Comparison of ENCODE assay signal across 21 cellular contexts in the genomic region with DNA sequence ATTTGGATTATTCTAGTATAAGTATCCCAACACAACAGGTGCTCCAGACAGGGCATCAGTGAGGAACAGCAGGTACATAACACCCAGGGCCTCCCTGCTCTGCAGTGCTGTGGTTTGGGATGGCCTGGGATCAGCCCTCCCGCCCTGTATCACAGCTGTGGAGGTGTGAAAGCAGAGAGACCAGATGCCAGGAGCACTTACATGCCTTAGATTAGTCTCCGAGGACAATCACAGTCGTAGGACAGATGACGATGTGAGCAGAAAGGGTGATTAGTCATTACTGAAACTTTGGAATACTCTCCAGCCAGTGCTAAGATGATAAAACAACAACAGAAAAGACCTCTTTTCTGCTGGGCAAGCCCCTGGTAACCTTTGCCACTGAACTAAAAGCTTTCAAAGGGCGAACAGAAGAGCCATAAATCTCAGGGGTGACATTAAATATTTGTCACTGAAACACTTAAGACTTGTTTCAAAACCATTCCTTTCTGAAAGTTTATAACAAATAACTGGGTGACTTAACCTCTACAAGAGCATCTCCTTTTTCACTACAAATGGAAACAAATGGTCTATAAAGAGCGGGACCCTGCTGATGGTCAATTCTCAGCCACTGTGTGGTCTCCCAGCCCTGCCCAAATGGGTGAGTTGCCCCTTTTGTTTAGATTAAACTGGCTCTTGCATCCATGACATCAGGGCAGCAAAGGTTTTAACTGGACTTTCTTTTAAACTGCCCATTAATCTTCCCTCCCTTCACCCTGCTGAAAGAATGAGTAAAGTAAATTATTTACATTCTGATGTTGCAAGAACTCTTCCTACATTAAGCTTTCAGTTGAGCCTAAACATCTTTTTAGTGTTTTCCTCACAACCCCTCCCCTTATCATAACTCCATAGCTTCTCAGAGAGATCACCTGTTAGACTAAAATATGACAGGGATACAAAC.
A peak's percentile ranks its signal among the peaks of the same experiment; 100 is the strongest.
DNase-seq lines count a peak whose midpoint lies in the region; ATAC-seq and TF ChIP-seq lines count a peak whose summit lies in the region.
"Had no signal": no experiment of that assay in that cellular context is flagged by ENCODE, and none has a peak within 500 bp of the region (broad histone marks: within the 10 kb centered on the region; RNA-seq: fewer than 3 reads in every experiment).

No MANE protein-coding gene starts in this region.

- no peak overlapping the region for H3K4me3 Mint-ChIP-seq in natural killer cell
- H3K4me3 Mint-ChIP-seq: CD4-positive, alpha-beta T cell; T-cell had no signal

- DNase-seq in HEK293T (ENCODE audit: extremely low spot score) (no peak), adipocyte (ENCODE audit: low read depth) (peak; percentile 38), heart left ventricle (peak; percentile 65 to 79 (median 69)), myocyte (ENCODE audit: low read depth) (peak; percentile 74), mucosa of gallbladder (ENCODE audit: low spot score) (no peak), natural killer cell (no peak), NCI-H345 (lab: John Stamatoyannopoulos, UW) (no peak)
- DNase-seq: activated CD4-positive, alpha-beta T cell treated with anti-CD3 and anti-CD28 coated beads, Interleukin-2, amount 50 U/mL, for 4 hours; activated effector memory CD4-positive, alpha-beta T cell treated with anti-CD3 and anti-CD28 coated beads, Interleukin-2, amount 50 U/mL, for 16 hours; CD4-positive, alpha-beta T cell; DMS53; foreskin keratinocyte; NCI-H2107; OCI-M1; SIG-M5; T-cell; upper lobe of right lung; WERI-Rb-1 had no signal

- H3K27ac Mint-ChIP-seq in natural killer cell = no peak overlapping the region
- H3K27ac Mint-ChIP-seq: CD4-positive, alpha-beta T cell; T-cell had no signal

- no peaks in the 10 kb centered on the region for H3K27me3 Mint-ChIP-seq in natural killer cell (ENCODE audit: low read depth in 2 of 2)
- H3K27me3 Mint-ChIP-seq: CD4-positive, alpha-beta T cell; T-cell had no signal

- H3K36me3 ChIP-seq in adipocyte (ENCODE audit: control insufficient read depth, insufficient read depth, low read length, severe bottlenecking) = no peaks in the 10 kb centered on the region
- H3K36me3 ChIP-seq in heart left ventricle = no peaks in the 10 kb centered on the region
- H3K36me3 ChIP-seq: breast epithelium, neutrophil, upper lobe of right lung, WERI-Rb-1 had no signal

- H3K4me1 ChIP-seq in adipocyte (ENCODE audit: control insufficient read depth, insufficient read depth, low read length) = no peaks in the 10 kb centered on the region
- H3K4me1 ChIP-seq in heart left ventricle = peaks cover 0 to 14% (median 0%) of the 10 kb centered on the region in 12 donors
- H3K4me1 ChIP-seq: breast epithelium, foreskin keratinocyte, upper lobe of right lung had no signal

- H3K9me3 Mint-ChIP-seq in natural killer cell = peaks cover 0 to 3% of the 10 kb centered on the region in 2 donors

- H3K27me3 ChIP-seq in adipocyte (replicated peaks; ENCODE audit: control insufficient read depth, insufficient read depth, low read length) (no peaks in the 10 kb centered on the region), heart left ventricle (no peaks in the 10 kb centered on the region)
- H3K27me3 ChIP-seq: breast epithelium, foreskin keratinocyte, neutrophil, upper lobe of right lung had no signal

- CTCF ChIA-PET in HEK293T (lab: Yijun Ruan, JAX) = no interaction called here

- H3K9ac ChIP-seq in adipocyte (ENCODE audit: low read length) = no peak overlapping the region

- H3K4me1 Mint-ChIP-seq in natural killer cell = no peaks in the 10 kb centered on the region
- H3K4me1 Mint-ChIP-seq: T-cell had no signal

- POLR2A ChIA-PET in HEK293T (lab: Yijun Ruan, JAX) = no interaction called here

- no peak for TF ChIP-seq POLR2A in heart left ventricle (IDR thresholded peaks at IDR 0.05)

- ATAC-seq in heart left ventricle = peak; percentile 99
- no peak for ATAC-seq in HG03095 (IDR thresholded peaks at IDR 0.05; ENCODE audit: unreplicated experiment)
- no peak for ATAC-seq in natural killer cell
- ATAC-seq: foreskin keratinocyte, T-cell, upper lobe of right lung had no signal

- TF ChIP-seq CTCF in heart left ventricle (IDR thresholded peaks at IDR 0.05) (no peak), natural killer cell (IDR thresholded peaks at IDR 0.05) (no peak)

- H3K36me3 Mint-ChIP-seq in natural killer cell = no peaks in the 10 kb centered on the region

- WGBS in heart left ventricle, 4 donors = 32 to 45% (median 40%) methylated on average over 6 of the region's 6 CpGs

- H3K9me3 ChIP-seq in adipocyte (ENCODE audit: control insufficient read depth, low read length) = peaks cover 4% of the 10 kb centered on the region
- H3K9me3 ChIP-seq in heart left ventricle = peaks cover 0 to 18% (median 0%) of the 10 kb centered on the region in 12 donors
- H3K9me3 ChIP-seq: breast epithelium, neutrophil had no signal

- H3K27ac ChIP-seq in heart left ventricle = peak overlapping the region in 10 of 12 donors; percentile 23 to 76 (median 54)
- H3K27ac ChIP-seq: breast epithelium, foreskin keratinocyte, neutrophil, upper lobe of right lung, WERI-Rb-1 had no signal

- H3K4me3 ChIP-seq in adipocyte (ENCODE audit: low read length) (no peak overlapping the region), heart left ventricle (no peak overlapping the region)
- H3K4me3 ChIP-seq: breast epithelium, upper lobe of right lung had no signal

- intact Hi-C loops in heart left ventricle (cut with DNase I) (loop anchor here in 3 of 10 donors (5.0 to 10.0 kb wide), 4 partner anchors 91 to 181 kb away; a partner anchor contains a TSS), natural killer cell (cut with micrococcal nuclease) (no loop called here)

TF ChIP-seq in HEK293T, 16 proteins besides CTCF, POLR2A, EP300 and RAD21:
- TF ChIP-seq FOXK2 (IDR thresholded peaks at IDR 0.05) (no peak), ELF4 (IDR thresholded peaks at IDR 0.05) (no peak), ZNF384 (IDR thresholded peaks at IDR 0.05) (no peak), SUZ12 (IDR thresholded peaks at IDR 0.05) (no peak), HDGF (IDR thresholded peaks at IDR 0.05; ENCODE audit: borderline replicate concordance) (no peak)
- TF ChIP-seq, protein P1, sequence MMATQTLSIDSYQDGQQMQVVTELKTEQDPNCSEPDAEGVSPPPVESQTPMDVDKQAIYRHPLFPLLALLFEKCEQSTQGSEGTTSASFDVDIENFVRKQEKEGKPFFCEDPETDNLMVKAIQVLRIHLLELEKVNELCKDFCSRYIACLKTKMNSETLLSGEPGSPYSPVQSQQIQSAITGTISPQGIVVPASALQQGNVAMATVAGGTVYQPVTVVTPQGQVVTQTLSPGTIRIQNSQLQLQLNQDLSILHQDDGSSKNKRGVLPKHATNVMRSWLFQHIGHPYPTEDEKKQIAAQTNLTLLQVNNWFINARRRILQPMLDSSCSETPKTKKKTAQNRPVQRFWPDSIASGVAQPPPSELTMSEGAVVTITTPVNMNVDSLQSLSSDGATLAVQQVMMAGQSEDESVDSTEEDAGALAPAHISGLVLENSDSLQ (IDR thresholded peaks at IDR 0.05) = peak; percentile 40; the same call in 1 of the 2 replicates
TF ChIP-seq in HEK293T: peak in this region for 1.

Comparison
In these comparisons a context has a peak if more than half of its experiments do, and no peak if none do; other contexts are left out.
1. DNase-seq: peak in adipocyte (single experiment), heart left ventricle (5 of 5) and myocyte (single experiment); none in HEK293T (single experiment), mucosa of gallbladder (single experiment), natural killer cell (single experiment) and NCI-H345 (single experiment).
2. ATAC-seq: peak in heart left ventricle (4 of 4); none in HG03095 (single experiment) and natural killer cell (0 of 3).